In the genomic region with DNA sequence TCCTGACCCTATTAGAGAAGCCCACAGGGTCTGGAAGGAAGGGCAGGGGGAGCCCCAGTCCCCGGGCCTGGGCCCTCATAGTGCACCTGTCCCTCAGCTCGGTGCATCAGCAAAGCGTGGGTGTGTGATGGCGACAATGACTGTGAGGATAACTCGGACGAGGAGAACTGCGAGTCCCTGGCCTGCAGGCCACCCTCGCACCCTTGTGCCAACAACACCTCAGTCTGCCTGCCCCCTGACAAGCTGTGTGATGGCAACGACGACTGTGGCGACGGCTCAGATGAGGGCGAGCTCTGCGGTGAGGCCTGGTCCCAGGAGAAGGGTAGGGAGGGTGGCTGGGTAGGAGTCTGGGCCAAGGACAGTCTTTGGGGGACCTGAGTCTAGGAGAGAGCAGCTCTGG, we compare ENCODE assay signal across 27 cellular contexts. TPM values are rescaled to one million over a fixed set of nuclear protein-coding genes. Genes with fewer than 3 reads are reported as not detected.
"Had no signal": no experiment of that assay in that cellular context is flagged by ENCODE, and none has a peak within 500 bp of the region (broad histone marks: within the 10 kb centered on the region; RNA-seq: fewer than 3 reads in every experiment).

No MANE protein-coding gene starts in this region.

- H3K4me1 ChIP-seq: adrenal gland, ascending aorta, body of pancreas, SJSA1 had no signal

- H3K4me3 ChIP-seq: adrenal gland, ascending aorta, body of pancreas, SJSA1 had no signal

- H3K4me1 Mint-ChIP-seq: activated CD4-positive, alpha-beta T cell treated with anti-CD3 and anti-CD28 coated beads, Interleukin-2, amount 10 ng/mL, durations not matched to agents 7 days and 5 days; activated naive CD8-positive, alpha-beta T cell treated with anti-CD3 and anti-CD28 coated beads for 36 hours had no signal

- H3K27me3 ChIP-seq: adrenal gland, ascending aorta, body of pancreas, SJSA1 had no signal

- H3K27ac ChIP-seq: adrenal gland, body of pancreas, SJSA1, VCaP had no signal

- H3K9me3 Mint-ChIP-seq: activated CD4-positive, alpha-beta memory T cell treated with anti-CD3 and anti-CD28 coated beads for 36 hours; activated CD4-positive, alpha-beta T cell treated with anti-CD3 and anti-CD28 coated beads, Interleukin-2, amount 10 ng/mL, durations not matched to agents 7 days and 5 days; activated naive CD4-positive, alpha-beta T cell treated with anti-CD3 and anti-CD28 coated beads for 36 hours; activated naive CD8-positive, alpha-beta T cell treated with anti-CD3 and anti-CD28 coated beads for 36 hours; activated T-helper 17 cell treated with anti-CD3 and anti-CD28 coated beads, Interleukin-2, amount 50 U/mL, for 72 hours; T-helper 1 cell treated with Interleukin-12 subunit alpha and Interleukin-12 subunit beta and Interleukin-4 antibody, amounts not matched to agents 30 μg/mL and 1 μg/mL, for 36 hours had no signal

- H3K27me3 Mint-ChIP-seq: activated CD4-positive, alpha-beta memory T cell treated with anti-CD3 and anti-CD28 coated beads for 36 hours; activated CD4-positive, alpha-beta T cell treated with anti-CD3 and anti-CD28 coated beads, Interleukin-2, amount 10 ng/mL, durations not matched to agents 7 days and 5 days; activated naive CD8-positive, alpha-beta T cell treated with anti-CD3 and anti-CD28 coated beads for 36 hours; activated T-helper 17 cell treated with anti-CD3 and anti-CD28 coated beads, Interleukin-2, amount 50 U/mL, for 72 hours had no signal

- ATAC-seq: body of pancreas had no signal

- H3K36me3 Mint-ChIP-seq: activated CD4-positive, alpha-beta memory T cell treated with anti-CD3 and anti-CD28 coated beads for 36 hours; activated naive CD8-positive, alpha-beta T cell treated with anti-CD3 and anti-CD28 coated beads for 36 hours had no signal

- H3K9me3 ChIP-seq: adrenal gland, ascending aorta, body of pancreas, SJSA1 had no signal

- H3K4me3 Mint-ChIP-seq: activated CD4-positive, alpha-beta memory T cell treated with anti-CD3 and anti-CD28 coated beads for 36 hours; activated CD4-positive, alpha-beta T cell treated with anti-CD3 and anti-CD28 coated beads, Interleukin-2, amount 10 ng/mL, durations not matched to agents 7 days and 5 days; activated naive CD4-positive, alpha-beta T cell treated with anti-CD3 and anti-CD28 coated beads for 36 hours; activated naive CD8-positive, alpha-beta T cell treated with anti-CD3 and anti-CD28 coated beads for 36 hours; activated T-helper 17 cell treated with anti-CD3 and anti-CD28 coated beads, Interleukin-2, amount 50 U/mL, for 72 hours; T-helper 1 cell treated with Interleukin-12 subunit alpha and Interleukin-12 subunit beta and Interleukin-4 antibody, amounts not matched to agents 30 μg/mL and 1 μg/mL, for 36 hours had no signal

- H3K27ac Mint-ChIP-seq: activated CD4-positive, alpha-beta memory T cell treated with anti-CD3 and anti-CD28 coated beads for 36 hours; activated CD4-positive, alpha-beta T cell treated with anti-CD3 and anti-CD28 coated beads, Interleukin-2, amount 10 ng/mL, durations not matched to agents 7 days and 5 days; activated naive CD4-positive, alpha-beta T cell treated with anti-CD3 and anti-CD28 coated beads for 36 hours; activated naive CD8-positive, alpha-beta T cell treated with anti-CD3 and anti-CD28 coated beads for 36 hours; activated T-helper 17 cell treated with anti-CD3 and anti-CD28 coated beads, Interleukin-2, amount 50 U/mL, for 72 hours; T-helper 1 cell treated with Interleukin-12 subunit alpha and Interleukin-12 subunit beta and Interleukin-4 antibody, amounts not matched to agents 30 μg/mL and 1 μg/mL, for 36 hours had no signal

- DNase-seq: activated CD8-positive, alpha-beta memory T cell treated with anti-CD3 and anti-CD28 coated beads for 24 hours; activated gamma-delta T cell; activated naive CD8-positive, alpha-beta T cell treated with anti-CD3 and anti-CD28 coated beads for 36 hours; activated T-cell treated with anti-CD3 and anti-CD28 coated beads for 4 hours; adrenal gland; central memory CD4-positive, alpha-beta T cell; KG1; NCI-H1092; NCI-H1694; NCI-H2029; NCI-H345; NCI-H510A; NCI-H526 treated with DMSO at 0.1 percent for 48 hours; NK-92 treated with Interleukin-12 subunit alpha and Interleukin-12 subunit beta, amount 100 ng/mL, for 24 hours; T-helper 9 cell had no signal

RNA-seq across cellular contexts. Expression of gene LRP1-AS, which starts 26.3 kb away (rescaled TPM):
- total RNA-seq: activated CD4-positive, alpha-beta memory T cell treated with anti-CD3 and anti-CD28 coated beads for 36 hours; activated CD4-positive, alpha-beta T cell treated with anti-CD3 and anti-CD28 coated beads, Interleukin-2, amount 10 ng/mL, durations not matched to agents 7 days and 5 days; activated naive CD4-positive, alpha-beta T cell treated with anti-CD3 and anti-CD28 coated beads for 36 hours; activated naive CD8-positive, alpha-beta T cell treated with anti-CD3 and anti-CD28 coated beads for 36 hours; activated T-helper 17 cell treated with anti-CD3 and anti-CD28 coated beads, Interleukin-2, amount 50 U/mL, for 72 hours; adrenal gland; ascending aorta; body of pancreas; bronchial epithelial cell; chondrocyte; MCF 10A; SJSA1 had no signal
- polyA plus RNA-seq: adrenal gland had no signal

RNA-seq across cellular contexts. Expression of gene NXPH4, which starts 42.9 kb away (rescaled TPM):
- total RNA-seq: ascending aorta had no signal
